32 cellular contexts compared by ENCODE assay signal in genomic region chr3:67481126-67481525, GRCh38.
"Had no signal": no experiment of that assay in that cellular context is flagged by ENCODE, and none has a peak within 500 bp of the region (broad histone marks: within the 10 kb centered on the region; RNA-seq: fewer than 3 reads in every experiment).

No MANE protein-coding gene starts in this region.

- H3K27ac ChIP-seq: adrenal gland, ascending aorta, body of pancreas, brain microvascular endothelial cell, breast epithelium, cardiac muscle cell had no signal

- FAIRE-seq: astrocyte, colon had no signal

- ATAC-seq: activated naive CD4-positive, alpha-beta T cell treated with anti-CD3 and anti-CD28 coated beads, Interleukin-2, amount 50 U/mL, for 72 hours; activated naive CD8-positive, alpha-beta T cell treated with anti-CD3 and anti-CD28 coated beads, Interleukin-2, amount 50 U/mL, for 24 hours; activated T-cell treated with anti-CD3 and anti-CD28 coated beads, Interleukin-2, amount 50 U/mL, for 4 hours; activated T-cell treated with anti-CD3 and anti-CD28 coated beads, Interleukin-2, amount 50 U/mL, for 72 hours; activated T-helper 17 cell treated with anti-CD3 and anti-CD28 coated beads, Interleukin-2, amount 50 U/mL, for 72 hours; body of pancreas had no signal

- H3K4me1 ChIP-seq: ascending aorta, body of pancreas, breast epithelium had no signal

- H3K4me3 ChIP-seq: adrenal gland, ascending aorta, body of pancreas, breast epithelium, cardiac muscle cell had no signal

- H3K36me3 ChIP-seq: adrenal gland, brain microvascular endothelial cell, breast epithelium, cardiac muscle cell had no signal

- H3K9me3 ChIP-seq: adrenal gland, ascending aorta, body of pancreas, breast epithelium had no signal

- DNase-seq: activated effector memory CD4-positive, alpha-beta T cell treated with anti-CD3 and anti-CD28 coated beads, Interleukin-2, amount 50 U/mL, for 16 hours; activated effector memory CD4-positive, alpha-beta T cell treated with Interleukin-2 at 50 U/mL for 16 hours; activated gamma-delta T cell; activated gamma-delta T cell treated with Interleukin-2 at 50 U/mL for 16 hours; activated naive CD4-positive, alpha-beta T cell; activated naive CD4-positive, alpha-beta T cell treated with anti-CD3 and anti-CD28 coated beads for 36 hours; activated naive CD4-positive, alpha-beta T cell treated with anti-CD3 and anti-CD28 coated beads, Interleukin-2, amount 10 ng/mL, durations not matched to agents 7 days and 5 days; activated naive CD4-positive, alpha-beta T cell treated with anti-CD3 and anti-CD28 coated beads, Interleukin-2, amount 50 U/mL, for 16 hours; activated naive CD4-positive, alpha-beta T cell treated with Interleukin-2 at 50 U/mL for 16 hours; activated naive CD8-positive, alpha-beta T cell treated with anti-CD3 and anti-CD28 coated beads for 36 hours; activated naive CD8-positive, alpha-beta T cell treated with anti-CD3 and anti-CD28 coated beads, Interleukin-2, amount 10 ng/mL, durations not matched to agents 7 days and 5 days; activated naive CD8-positive, alpha-beta T cell treated with anti-CD3 and anti-CD28 coated beads, Interleukin-2, amount 50 U/mL, for 24 hours; activated T-cell treated with anti-CD3 and anti-CD28 coated beads, Interleukin-2, amount 50 U/mL, for 4 hours; activated T-cell treated with anti-CD3 and anti-CD28 coated beads, Interleukin-2, amount 50 U/mL, for 48 hours; activated T-cell treated with anti-CD3 and anti-CD28 coated beads, Interleukin-2, amount 50 U/mL, for 72 hours; adrenal gland; amniotic stem cell; amygdala; anterior cingulate cortex; aorta; brain microvascular endothelial cell; caudate nucleus; central memory CD4-positive, alpha-beta T cell; cerebellar nuclear complex had no signal

- H3K27me3 ChIP-seq: adrenal gland, ascending aorta, body of pancreas, brain microvascular endothelial cell, breast epithelium, cardiac muscle cell had no signal
